Comparison of ENCODE assay signal across 8 cellular contexts in genomic region chr7:107890962-107891618, GRCh38. TPM values are rescaled to one million over a fixed set of nuclear protein-coding genes. Genes with fewer than 3 reads are reported as not detected.
DNase-seq lines count a peak whose midpoint lies in the region; ATAC-seq and TF ChIP-seq lines count a peak whose summit lies in the region.

Gene DLD, plus strand, starts transcription at chr7:107891183. Its CDS starts 68 bp downstream, at chr7:107891251.

- BruUV-seq in A673 (replicated peaks; lab: Mats Ljungman, UMichigan) (TSS peak; percentile 52), mammary epithelial cell (replicated peaks; lab: Mats Ljungman, UMichigan) (TSS peak; percentile 29)

- H3K27me3 ChIP-seq in A673 (replicated peaks; ENCODE audit: insufficient read depth, low read depth, low read length, poor library complexity) (no peaks in the 10 kb centered on the region), WERI-Rb-1 (ENCODE audit: insufficient read depth, low read depth, severe bottlenecking) (no peaks in the 10 kb centered on the region), mammary epithelial cell (ENCODE audit: insufficient read depth, low read length) (no peaks in the 10 kb centered on the region)

- H3K79me2 ChIP-seq in mammary epithelial cell (ENCODE audit: insufficient read depth, low read length): peaks cover 49% of the 10 kb centered on the region

- H2AFZ ChIP-seq in mammary epithelial cell (ENCODE audit: low read depth, low read length): peak within 1 kb of the TSS; percentile 90

- TF ChIP-seq CTCF in A673 (conservative IDR thresholded peaks at IDR 0.05; ENCODE audit: low read depth, low read length) (no peak), WERI-Rb-1 (IDR thresholded peaks at IDR 0.05; ENCODE audit: low read depth, low read length) (no peak), mammary epithelial cell (conservative IDR thresholded peaks at IDR 0.05 in 1 of 2, IDR thresholded peaks at IDR 0.05 in 1 of 2; ENCODE audit: extremely low read depth in 1 of 2, insufficient read depth in 1 of 2, low read depth in 1 of 2, low read length in 2 of 2) (no peak)

- dilution Hi-C loops in mammary epithelial cell (cut with HindIII; ENCODE audit: low sequenced_read_pairs): no loop called here

- H4K20me1 ChIP-seq in mammary epithelial cell (ENCODE audit: insufficient read depth, low read length): no peaks in the 10 kb centered on the region

- intact Hi-C loops in A673 (cut with micrococcal nuclease; ENCODE audit: unreplicated experiment) (no loop called here), mammary epithelial cell (cut with micrococcal nuclease) (loop anchor here (1.0 kb wide), 1 partner anchor 58 kb away; no protein-coding TSS in a partner anchor)

- peak within 1 kb of the TSS; percentile 87 for H3K4me2 ChIP-seq in mammary epithelial cell (ENCODE audit: insufficient read depth, low read depth, low read length)

- H3K36me3 ChIP-seq in A673 (ENCODE audit: insufficient read depth, low read length, poor library complexity, severe bottlenecking) (peaks cover 17% of the 10 kb centered on the region), WERI-Rb-1 (peaks cover 36% of the 10 kb centered on the region), mammary epithelial cell (ENCODE audit: insufficient read depth, low read length) (peaks cover 14% of the 10 kb centered on the region)

- peak within 1 kb of the TSS; percentile 88 for H3K4me3 ChIP-seq in A673 (ENCODE audit: low read depth, low read length, poor library complexity, severe bottlenecking)
- peak within 1 kb of the TSS; percentile 85 for H3K4me3 ChIP-seq in WERI-Rb-1 (ENCODE audit: low read depth, low read length)
- peak within 1 kb of the TSS; percentile 49 to 74 (median 69) for H3K4me3 ChIP-seq in mammary epithelial cell (replicated peaks in 1 of 3; ENCODE audit: insufficient read depth in 1 of 3, low read depth in 2 of 3, low read length in 3 of 3)

- peak; percentile 98 for ATAC-seq in GM18868 (IDR thresholded peaks at IDR 0.05; ENCODE audit: unreplicated experiment)
- peak; percentile 99 for ATAC-seq in HG03108 (IDR thresholded peaks at IDR 0.05; ENCODE audit: unreplicated experiment)

- in situ Hi-C loops in mammary epithelial cell (cut with MboI; ENCODE audit: low sequenced_read_pairs in 2 of 2): no loop called here

- H3K27ac ChIP-seq in A673 (ENCODE audit: low read depth, low read length, poor library complexity, severe bottlenecking) (peak within 1 kb of the TSS; percentile 91), WERI-Rb-1 (peak within 1 kb of the TSS; percentile 93), mammary epithelial cell (ENCODE audit: insufficient read depth, low read depth, low read length) (peak within 1 kb of the TSS; percentile 79)

- H3K9me3 ChIP-seq in A673 (ENCODE audit: low read depth, low read length, poor library complexity, severe bottlenecking) (no peaks in the 10 kb centered on the region), WERI-Rb-1 (ENCODE audit: severe bottlenecking) (no peaks in the 10 kb centered on the region), mammary epithelial cell (replicated peaks; ENCODE audit: insufficient read depth, low read length) (no peaks in the 10 kb centered on the region)

- H3K9ac ChIP-seq in mammary epithelial cell (ENCODE audit: insufficient read depth, low read length): peak within 1 kb of the TSS; percentile 90

- POLR2A ChIA-PET in A673 (lab: Charles Lee; ENCODE audit: low non-redundant PET): no interaction called here

- DNase-seq in A673 (ENCODE audit: low spot score): peak; percentile 97
- DNase-seq in NCI-H2196 treated with DMSO at 0.1 percent for 48 hours (lab: John Stamatoyannopoulos, UW; ENCODE audit: unreplicated experiment): peak; percentile 82
- DNase-seq in WERI-Rb-1: peak; percentile 94
- peak; percentile 87 for DNase-seq in mammary epithelial cell
- peak; percentile 94 for DNase-seq in iPS-NIHi7 (ENCODE audit: extremely low spot score)
- DNase-seq in smooth muscle cell of the brain vasculature (ENCODE audit: low read depth, low spot score): peak; percentile 77

- WGBS in mammary epithelial cell (ENCODE audit: low coverage, missing lambda C conversion rate): under 1% methylated on average over 25 of the region's 54 CpGs

- CTCF ChIA-PET in A673 (lab: Charles Lee): interaction anchor here (1.2 kb wide), 1 partner anchor 12 kb away, joined by 4 read pairs; no protein-coding TSS in a partner anchor
- CTCF ChIA-PET in mammary epithelial cell (lab: Charles Lee; ENCODE audit: low non-redundant PET): no interaction called here

- peaks cover 11% of the 10 kb centered on the region for H3K4me1 ChIP-seq in A673 (ENCODE audit: insufficient read depth, low read length, poor library complexity, severe bottlenecking)
- H3K4me1 ChIP-seq in mammary epithelial cell (ENCODE audit: insufficient read depth, low read length): peaks cover 13% of the 10 kb centered on the region

RNA-seq across cellular contexts. Expression of gene DLD, which starts in this region (rescaled TPM):
- 121 and 124 TPM in 2 replicates for total RNA-seq in A673 (2021)
- 10 to 100 TPM; 52.7 to 89.8 TPM for total RNA-seq in mammary epithelial cell
- 118 TPM for polyA plus RNA-seq in mammary epithelial cell
- 60.8 TPM for polyA minus RNA-seq in mammary epithelial cell

Comparison
In these comparisons a context has a peak if more than half of its experiments do, and no peak if none do; other contexts are left out.
1. Peak in every context shown above with its lines: DNase-seq, ATAC-seq, H3K4me3 ChIP-seq and H3K27ac ChIP-seq.